11 cellular contexts compared by ENCODE assay signal in the genomic region with DNA sequence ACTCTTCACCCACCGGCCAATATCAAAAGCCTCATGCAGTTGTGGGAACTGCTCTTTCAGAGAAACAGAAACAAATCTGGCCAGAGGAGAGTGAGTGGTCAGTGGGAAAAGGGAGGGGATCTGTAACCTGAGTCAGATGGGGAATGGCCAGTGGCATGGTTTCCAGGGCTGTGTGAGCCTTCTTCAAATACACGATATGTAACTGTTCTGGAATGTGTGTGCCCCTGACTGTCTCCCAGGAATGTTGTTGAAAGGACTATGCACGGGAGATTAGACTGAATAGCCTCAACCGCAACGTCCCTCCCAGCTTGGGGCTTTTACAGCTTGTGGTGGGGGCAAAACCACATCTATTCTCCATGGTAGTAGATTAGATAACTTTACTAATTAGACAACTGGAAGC.
A peak's percentile ranks its signal among the peaks of the same experiment; 100 is the strongest.
DNase-seq lines count a peak whose midpoint lies in the region; ATAC-seq, FAIRE-seq and TF ChIP-seq lines count a peak whose summit lies in the region.
"Had no signal": no experiment of that assay in that cellular context is flagged by ENCODE, and none has a peak within 500 bp of the region (broad histone marks: within the 10 kb centered on the region; RNA-seq: fewer than 3 reads in every experiment).

No MANE protein-coding gene starts in this region.

- H3K36me3 Mint-ChIP-seq in activated T-cell treated with anti-CD3 and anti-CD28 coated beads, Interleukin-2, amount 50 U/mL, for 24 hours (ENCODE audit: low read depth) = no peaks in the 10 kb centered on the region

- H3K36me3 ChIP-seq in HUES48 (ENCODE audit: control insufficient read depth, insufficient read depth, low read length) (no peaks in the 10 kb centered on the region), bronchial epithelial cell (ENCODE audit: control insufficient read depth, insufficient read depth, low read length) (no peaks in the 10 kb centered on the region)

- H3K9me3 Mint-ChIP-seq in activated T-cell treated with anti-CD3 and anti-CD28 coated beads, Interleukin-2, amount 50 U/mL, for 24 hours = no peaks in the 10 kb centered on the region

- peak; percentile 32 for FAIRE-seq in bronchial epithelial cell (lab: Jason Lieb, UNC)
- FAIRE-seq: frontal cortex had no signal

- no peaks in the 10 kb centered on the region for H3K4me1 ChIP-seq in HUES48 (ENCODE audit: control insufficient read depth, insufficient read depth, low read length)

- H3K27me3 Mint-ChIP-seq in activated T-cell treated with anti-CD3 and anti-CD28 coated beads, Interleukin-2, amount 50 U/mL, for 24 hours = peaks cover 38% of the 10 kb centered on the region

- H3K4me3 ChIP-seq in HUES48 (ENCODE audit: low read depth, low read length) = no peak overlapping the region
- no peak overlapping the region for H3K4me3 ChIP-seq in bronchial epithelial cell (ENCODE audit: low read depth, low read length)

- no peak for TF ChIP-seq CTCF in bronchial epithelial cell (IDR thresholded peaks at IDR 0.05; ENCODE audit: insufficient read depth, low read length, severe bottlenecking)

- peak overlapping the region; percentile 44 for H3K27ac ChIP-seq in HUES48 (ENCODE audit: low read depth, low read length)

- peak; percentile 100 for DNase-seq in A172 (ENCODE audit: low spot score)
- peak; percentile 92 for DNase-seq in bronchial epithelial cell (ENCODE audit: low read depth)
- DNase-seq in left kidney (ENCODE audit: low read depth, low spot score) = peak; percentile 87
- no peak for DNase-seq in activated T-cell treated with anti-CD3 and anti-CD28 coated beads, Interleukin-2, amount 50 U/mL, for 24 hours
- no peak for DNase-seq in stimulated activated CD4-positive, alpha-beta T cell treated with anti-CD3 and anti-CD28 coated beads, Interleukin-4, amount 100 ng/mL, for 1 hour
- DNase-seq in G401 (ENCODE audit: low spot score) = no peak
- DNase-seq: C1 segment of cervical spinal cord; stimulated activated CD4-positive, alpha-beta T cell treated with anti-CD3 and anti-CD28 coated beads, Interleukin-12 subunit alpha, Interleukin-12 subunit beta, amount 100 ng/mL, for 4 hours had no signal

- H3K27ac Mint-ChIP-seq in activated T-cell treated with anti-CD3 and anti-CD28 coated beads, Interleukin-2, amount 50 U/mL, for 24 hours = no peak overlapping the region

- in situ Hi-C loops in G401 (cut with HindIII; ENCODE audit: low sequenced_read_pairs) = no loop called here

- no peak for ATAC-seq in HG03354 (IDR thresholded peaks at IDR 0.05; ENCODE audit: poor library complexity, severe bottlenecking, unreplicated experiment)

- H3K9me3 ChIP-seq in HUES48 (ENCODE audit: control insufficient read depth, insufficient read depth, low read length) = no peaks in the 10 kb centered on the region

- no peaks in the 10 kb centered on the region for H3K4me1 Mint-ChIP-seq in activated T-cell treated with anti-CD3 and anti-CD28 coated beads, Interleukin-2, amount 50 U/mL, for 24 hours (ENCODE audit: low read depth)

- H3K27me3 ChIP-seq in HUES48 (ENCODE audit: control insufficient read depth, insufficient read depth, low read length) = no peaks in the 10 kb centered on the region
- H3K27me3 ChIP-seq in bronchial epithelial cell (ENCODE audit: control insufficient read depth, insufficient read depth, low read length) = no peaks in the 10 kb centered on the region

- H3K9ac ChIP-seq in HUES48 (ENCODE audit: low read depth, low read length) = no peak overlapping the region

- H3K4me3 Mint-ChIP-seq in activated T-cell treated with anti-CD3 and anti-CD28 coated beads, Interleukin-2, amount 50 U/mL, for 24 hours = no peak overlapping the region

Comparison
In these comparisons a context has a peak if more than half of its experiments do, and no peak if none do; other contexts are left out.
1. DNase-seq: peak in A172 (single experiment), bronchial epithelial cell (single experiment) and left kidney (single experiment); none in activated T-cell treated with anti-CD3 and anti-CD28 coated beads, Interleukin-2, amount 50 U/mL, for 24 hours (single experiment), stimulated activated CD4-positive, alpha-beta T cell treated with anti-CD3 and anti-CD28 coated beads, Interleukin-4, amount 100 ng/mL, for 1 hour (single experiment) and G401 (single experiment).